ENCODE assay signal across 8 cellular contexts in the genomic region with DNA sequence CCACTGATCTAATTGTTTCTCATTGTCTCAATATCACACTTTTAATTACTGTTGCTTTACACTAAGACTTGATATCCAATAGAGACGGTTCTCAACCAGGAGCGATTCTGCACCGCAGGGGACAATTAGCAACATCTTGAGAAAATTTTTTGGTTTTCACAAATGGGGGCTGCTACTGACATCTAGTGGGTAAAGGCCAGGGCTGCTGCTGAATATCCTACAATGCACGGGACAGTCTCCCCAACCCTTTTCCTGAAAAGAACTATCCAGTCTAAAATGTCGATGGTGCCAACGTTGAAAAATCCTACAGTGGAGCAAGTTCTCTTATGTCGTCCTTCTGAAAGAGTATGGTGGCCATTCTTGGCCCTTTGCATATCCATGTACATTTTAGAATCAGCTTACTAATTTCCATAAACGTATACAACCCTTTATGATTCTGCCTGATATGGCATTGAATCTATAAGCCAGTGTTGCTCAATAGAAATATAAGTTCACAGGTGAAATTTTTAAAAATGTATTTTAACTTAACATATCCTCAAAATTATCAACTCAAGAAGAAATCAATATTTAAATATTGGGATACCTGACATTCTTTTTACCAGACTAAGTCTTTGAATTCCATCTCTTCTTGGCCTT.
DNase-seq lines count a peak whose midpoint lies in the region; ATAC-seq, FAIRE-seq and TF ChIP-seq lines count a peak whose summit lies in the region.
"Not testable (repeated sequence)": the region's sequence is repeated elsewhere in the genome, so short reads cannot be mapped to it uniquely, and the experiment has no call there.

No MANE protein-coding gene starts in this region.

- not testable (repeated sequence) for H3K4me1 Mint-ChIP-seq in astrocyte (ENCODE audit: low read depth, unreplicated experiment); osteocyte (ENCODE audit: unreplicated experiment)

- not testable (repeated sequence) for H3K27ac ChIP-seq in OCI-LY1 (ENCODE audit: low read depth, low read length, poor library complexity, severe bottlenecking); astrocyte (ENCODE audit: low read depth, low read length); hepatocyte

- not testable (repeated sequence) for H3K9me2 ChIP-seq in OCI-LY1 (ENCODE audit: low read depth, low read length); hepatocyte (replicated peaks; ENCODE audit: insufficient read depth)

- not testable (repeated sequence) for H3K4me3 Mint-ChIP-seq in astrocyte (ENCODE audit: unreplicated experiment); osteocyte (ENCODE audit: unreplicated experiment)

- H3K4me3 ChIP-seq in AG09309 (ENCODE audit: control insufficient read depth, low read depth, low read length); OCI-LY1 (ENCODE audit: low read depth, low read length, poor library complexity, severe bottlenecking); astrocyte (ENCODE audit: insufficient read depth, low read depth, low read length); epithelial cell of proximal tubule (ENCODE audit: low read depth, low read length); hepatocyte: not testable (repeated sequence)

- H3K27me3 ChIP-seq in OCI-LY1 (ENCODE audit: insufficient read depth, low read length); astrocyte (ENCODE audit: insufficient read depth, low read length); hepatocyte: not testable (repeated sequence)

- H3K9me3 Mint-ChIP-seq in astrocyte (ENCODE audit: unreplicated experiment); osteocyte (ENCODE audit: unreplicated experiment): not testable (repeated sequence)

- not testable (repeated sequence) for H3K36me3 ChIP-seq in OCI-LY1 (ENCODE audit: insufficient read depth, low read length); astrocyte (ENCODE audit: insufficient read depth, low read length); hepatocyte (replicated peaks; ENCODE audit: insufficient read depth, low read depth)

- H3K79me2 ChIP-seq in OCI-LY1 (ENCODE audit: insufficient read depth, low read length); astrocyte (ENCODE audit: insufficient read depth, low read length); hepatocyte: not testable (repeated sequence)

- not testable (repeated sequence) for H2AFZ ChIP-seq in OCI-LY1 (ENCODE audit: low read length); astrocyte (ENCODE audit: low read depth, low read length); hepatocyte

- not testable (repeated sequence) for H3K27me3 Mint-ChIP-seq in astrocyte (ENCODE audit: low read depth, unreplicated experiment); osteocyte (ENCODE audit: unreplicated experiment)

- ATAC-seq in HG02610 (IDR thresholded peaks at IDR 0.05; ENCODE audit: unreplicated experiment) = peak; percentile 55

- not testable (repeated sequence) for H3K27ac Mint-ChIP-seq in astrocyte (ENCODE audit: unreplicated experiment); osteocyte (ENCODE audit: unreplicated experiment)

- H3K36me3 Mint-ChIP-seq in astrocyte (ENCODE audit: low read depth, unreplicated experiment); osteocyte (ENCODE audit: unreplicated experiment): not testable (repeated sequence)

- TF ChIP-seq CTCF in AG09309 (IDR thresholded peaks at IDR 0.05; ENCODE audit: control insufficient read depth, insufficient read depth, low read depth, low read length, missing control alignments) (peak; percentile 32), GM12873 (IDR thresholded peaks at IDR 0.05; ENCODE audit: insufficient read depth, low read depth, low read length, missing control alignments) (peak; percentile 23), OCI-LY1 (IDR thresholded peaks at IDR 0.05; ENCODE audit: low read length) (peak; percentile 42; the same call in 1 of the 2 replicates), astrocyte (IDR thresholded peaks at IDR 0.05; ENCODE audit: insufficient read depth, low read depth, low read length) (peak; percentile 33), epithelial cell of proximal tubule (conservative IDR thresholded peaks at IDR 0.05; ENCODE audit: low read depth, low read length) (peak; percentile 38), hepatocyte (IDR thresholded peaks at IDR 0.05; ENCODE audit: poor library complexity) (peak; percentile 42), osteocyte (IDR thresholded peaks at IDR 0.05) (peak; percentile 62)

- not testable (repeated sequence) for H3K4me1 ChIP-seq in OCI-LY1 (ENCODE audit: insufficient read depth, low read length, severe bottlenecking); astrocyte (ENCODE audit: insufficient read depth, low read length); hepatocyte (ENCODE audit: insufficient read depth)

- WGBS in hepatocyte (ENCODE audit: low lambda C conversion rate, missing lambda C conversion rate) = 27% methylated on average over 8 of the region's 8 CpGs

- DNase-seq in AG09309 (ENCODE audit: low read depth); astrocyte (ENCODE audit: low read depth); epithelial cell of proximal tubule (ENCODE audit: low read depth); hepatocyte (ENCODE audit: low spot score); osteocyte (ENCODE audit: extremely low spot score, unreplicated experiment): not testable (repeated sequence)

- H3F3A ChIP-seq in OCI-LY1 (ENCODE audit: insufficient read depth, low read length) = not testable (repeated sequence)

- not testable (repeated sequence) for H3K9me3 ChIP-seq in OCI-LY1 (ENCODE audit: low read length); astrocyte (ENCODE audit: insufficient read depth, low read depth, low read length); hepatocyte (ENCODE audit: low read depth)

- H4K20me1 ChIP-seq in OCI-LY1 (ENCODE audit: insufficient read depth, low read length); astrocyte (ENCODE audit: insufficient read depth, low read length); hepatocyte (ENCODE audit: insufficient read depth, poor library complexity, severe bottlenecking): not testable (repeated sequence)

- FAIRE-seq in astrocyte (lab: Jason Lieb, UNC) = peak; percentile 82

- H3K9ac ChIP-seq in OCI-LY1 (ENCODE audit: low read length); astrocyte (ENCODE audit: low read length): not testable (repeated sequence)

- not testable (repeated sequence) for H3K4me2 ChIP-seq in OCI-LY1 (ENCODE audit: low read length); astrocyte (ENCODE audit: low read length); hepatocyte
